ENCODE assay signal across 10 cellular contexts in the genomic region with DNA sequence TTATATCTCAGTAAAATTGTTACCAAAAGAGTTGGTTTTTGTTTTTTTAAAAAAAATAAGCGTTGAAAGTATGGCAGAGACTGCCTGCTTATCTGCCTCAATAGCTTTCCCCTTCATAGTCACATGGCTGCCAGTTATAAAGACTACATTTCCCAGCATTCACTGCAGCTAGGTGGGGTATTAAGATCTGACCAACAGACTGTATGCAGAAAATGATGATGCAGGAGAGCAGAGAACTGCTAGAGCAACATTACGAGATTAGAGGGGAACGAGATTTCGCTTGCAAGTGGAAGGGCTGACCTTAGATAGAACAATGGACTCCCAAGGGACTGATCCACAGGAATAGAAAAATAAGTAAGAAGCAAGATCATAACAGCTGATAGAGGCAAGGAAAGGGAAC. TPM values are rescaled to one million over a fixed set of nuclear protein-coding genes. Genes with fewer than 3 reads are reported as not detected.
DNase-seq lines count a peak whose midpoint lies in the region; ATAC-seq, FAIRE-seq and TF ChIP-seq lines count a peak whose summit lies in the region.
"Had no signal": no experiment of that assay in that cellular context is flagged by ENCODE, and none has a peak within 500 bp of the region (broad histone marks: within the 10 kb centered on the region; RNA-seq: fewer than 3 reads in every experiment).

No MANE protein-coding gene starts in this region.

- H3K4me2 ChIP-seq in DND-41 (ENCODE audit: insufficient read depth, low read length) (no peak overlapping the region), endothelial cell of umbilical vein (ENCODE audit: insufficient read depth, low read length) (peak overlapping the region; percentile 16)

- H3K9me3 ChIP-seq in DND-41 (ENCODE audit: insufficient read depth, low read length, severe bottlenecking) (no peaks in the 10 kb centered on the region), endothelial cell of umbilical vein (replicated peaks; ENCODE audit: control insufficient read depth, insufficient read depth, low read length) (no peaks in the 10 kb centered on the region)
- H3K9me3 ChIP-seq: tibial nerve had no signal

- FAIRE-seq in endothelial cell of umbilical vein (lab: Jason Lieb, UNC): peak; percentile 72

- H3K4me1 Mint-ChIP-seq in naive thymus-derived CD8-positive, alpha-beta T cell: peaks cover 31 to 84% (median 72%) of the 10 kb centered on the region in 4 donors

- H3K9me1 ChIP-seq in endothelial cell of umbilical vein (replicated peaks; ENCODE audit: control insufficient read depth, extremely low read depth, insufficient read depth, low read length): no peaks in the 10 kb centered on the region

- H3K79me2 ChIP-seq in DND-41 (ENCODE audit: insufficient read depth, low read length) (peaks cover 97% of the 10 kb centered on the region), endothelial cell of umbilical vein (ENCODE audit: control insufficient read depth, insufficient read depth, low read length) (peaks cover 96% of the 10 kb centered on the region)

- BruUV-seq in endothelial cell of umbilical vein (replicated peaks; lab: Mats Ljungman, UMichigan): no TSS peak

- no peaks in the 10 kb centered on the region for H3K4me1 ChIP-seq in DND-41 (ENCODE audit: insufficient read depth, low read length)
- peaks cover 7% of the 10 kb centered on the region for H3K4me1 ChIP-seq in endothelial cell of umbilical vein (ENCODE audit: control insufficient read depth, extremely low read depth, insufficient read depth, low read length)

- H3K27ac ChIP-seq in DND-41 (ENCODE audit: low read length) (no peak overlapping the region), endothelial cell of umbilical vein (ENCODE audit: insufficient read depth, low read depth, low read length) (no peak overlapping the region)

- H3K27ac Mint-ChIP-seq in naive thymus-derived CD8-positive, alpha-beta T cell: peak overlapping the region in 8 of 10 donors; percentile 3 to 89 (median 44)

- dilution Hi-C loops in endothelial cell of umbilical vein (cut with MboI; ENCODE audit: extremely low pct_ligation_motif_present, low sequenced_read_pairs): no loop called here

- H3K36me3 Mint-ChIP-seq in naive thymus-derived CD8-positive, alpha-beta T cell: peaks cover 0 to 67% (median 5%) of the 10 kb centered on the region in 3 donors

- H3K36me3 ChIP-seq in DND-41 (ENCODE audit: insufficient read depth, low read length) (peaks cover 64% of the 10 kb centered on the region), endothelial cell of umbilical vein (ENCODE audit: control insufficient read depth in 2 of 2, extremely low read depth in 1 of 2, insufficient read depth in 2 of 2, low read length in 2 of 2) (peaks cover 0 to 4% of the 10 kb centered on the region in 2 experiments)

- peak overlapping the region in 5 of 10 donors; percentile 2 to 37 (median 8) for H3K4me3 Mint-ChIP-seq in naive thymus-derived CD8-positive, alpha-beta T cell

- H3K4me3 ChIP-seq in DND-41 (ENCODE audit: low read depth in 1 of 2, low read length in 2 of 2): no peak overlapping the region
- H3K4me3 ChIP-seq in endothelial cell of umbilical vein (replicated peaks in 1 of 3; ENCODE audit: insufficient read depth in 1 of 3, low read depth in 1 of 3, low read length in 3 of 3): no peak overlapping the region
- H3K4me3 ChIP-seq: tibial nerve had no signal

- TF ChIP-seq POLR2A in endothelial cell of umbilical vein (IDR thresholded peaks at IDR 0.05; ENCODE audit: low read depth, low read length): no peak

- DNase-seq in DND-41: no peak
- peak; percentile 58 for DNase-seq in OCI-M1 (lab: John Stamatoyannopoulos, UW)
- peak; percentile 66 for DNase-seq in endothelial cell of umbilical vein (ENCODE audit: low read depth, low spot score)
- DNase-seq in naive thymus-derived CD8-positive, alpha-beta T cell: no peak
- no peak for DNase-seq in NCI-H1092 treated with DMSO at 0.1 percent for 48 hours (lab: John Stamatoyannopoulos, UW)
- no peak for DNase-seq in activated naive CD4-positive, alpha-beta T cell (lab: John Stamatoyannopoulos, UW)
- no peak for DNase-seq in NCI-H2029 treated with DMSO at 0.1 percent for 48 hours (lab: John Stamatoyannopoulos, UW)
- DNase-seq: NCI-H446 had no signal

- intact Hi-C loops in endothelial cell of umbilical vein (cut with micrococcal nuclease): no loop called here

- TF ChIP-seq CTCF in DND-41 (IDR thresholded peaks at IDR 0.05; ENCODE audit: borderline replicate concordance, extremely low read depth, low read length, poor library complexity, severe bottlenecking) (no peak), endothelial cell of umbilical vein (IDR thresholded peaks at IDR 0.05; ENCODE audit: extremely low read depth in 1 of 2, insufficient read depth in 1 of 2, low read depth in 1 of 2, low read length in 2 of 2) (no peak)

- peaks cover 88% of the 10 kb centered on the region for H4K20me1 ChIP-seq in DND-41 (ENCODE audit: insufficient read depth, low read length)
- peaks cover 16% of the 10 kb centered on the region for H4K20me1 ChIP-seq in endothelial cell of umbilical vein (replicated peaks; ENCODE audit: control insufficient read depth, extremely low read depth, insufficient read depth, low read length)

- H3K27me3 Mint-ChIP-seq in naive thymus-derived CD8-positive, alpha-beta T cell: no peaks in the 10 kb centered on the region

- H2AFZ ChIP-seq in DND-41 (ENCODE audit: low read depth, low read length) (no peak overlapping the region), endothelial cell of umbilical vein (ENCODE audit: low read depth, low read length) (no peak overlapping the region)

- no peaks in the 10 kb centered on the region for H3K9me3 Mint-ChIP-seq in naive thymus-derived CD8-positive, alpha-beta T cell

- H3K9ac ChIP-seq in DND-41 (ENCODE audit: low read depth, low read length) (no peak overlapping the region), endothelial cell of umbilical vein (replicated peaks; ENCODE audit: extremely low read depth, insufficient read depth, low read length) (no peak overlapping the region)

- no peaks in the 10 kb centered on the region for H3K27me3 ChIP-seq in DND-41 (ENCODE audit: insufficient read depth, low read length, poor library complexity)
- H3K27me3 ChIP-seq in endothelial cell of umbilical vein (ENCODE audit: control insufficient read depth in 2 of 2, insufficient read depth in 2 of 2, low read length in 2 of 2): no peaks in the 10 kb centered on the region
- H3K27me3 ChIP-seq: tibial nerve had no signal

- CTCF ChIA-PET in endothelial cell of umbilical vein (lab: Charles Lee): interaction anchor here (1.2 kb wide), 1 partner anchor 57 kb away, joined by 5 read pairs; no protein-coding TSS in a partner anchor

- peak; percentile 66; the same call in 2 of the 3 replicates for ATAC-seq in DND-41 (ENCODE audit: insufficient read depth, low read depth)
- ATAC-seq in naive thymus-derived CD8-positive, alpha-beta T cell: peak in 1 of 2 donors; percentile 49
- no peak for ATAC-seq in HG03175 (IDR thresholded peaks at IDR 0.05; ENCODE audit: unreplicated experiment)

- POLR2A ChIA-PET in endothelial cell of umbilical vein (lab: Charles Lee): interaction anchor here (1.1 kb wide), 1 partner anchor 14 kb away, joined by 5 read pairs; the partner anchor contains the start of gene RHOA
- POLR2A ChIA-PET in naive thymus-derived CD8-positive, alpha-beta T cell (lab: Charles Lee): no interaction called here

RNA-seq across cellular contexts. Expression of gene RHOA, which starts 14.3 kb away (rescaled TPM):
- total RNA-seq in endothelial cell of umbilical vein: 571 and 580 TPM in 2 replicates
- polyA plus RNA-seq in endothelial cell of umbilical vein: 312 and 450 TPM in 2 replicates
- polyA plus RNA-seq in endothelial cell of umbilical vein (2011; cell fraction: cytosol; rRNA removed): 473 and 475 TPM in 2 replicates
- polyA plus RNA-seq in endothelial cell of umbilical vein (2011; cell fraction: nucleus; rRNA removed): 203 and 216 TPM in 2 replicates
- 543 and 693 TPM in 2 replicates for polyA plus RNA-seq in endothelial cell of umbilical vein (2012)
- 565 and 590 TPM in 2 replicates for polyA minus RNA-seq in endothelial cell of umbilical vein
- 326 TPM for polyA minus RNA-seq in endothelial cell of umbilical vein (2011; cell fraction: cytosol; rRNA and poly(A)+ RNA removed)
- 104 and 106 TPM in 2 replicates for polyA minus RNA-seq in endothelial cell of umbilical vein (2011; cell fraction: nucleus; rRNA and poly(A)+ RNA removed)
- total RNA-seq in naive thymus-derived CD8-positive, alpha-beta T cell: 100 to 1,000 TPM; 235 to 254 TPM
- polyA plus RNA-seq in naive thymus-derived CD8-positive, alpha-beta T cell: 100 to 1,000 TPM; 478 to 683 (median 552) TPM

RNA-seq across cellular contexts. Expression of gene TCTA, which starts 14.8 kb away (rescaled TPM):
- 18.6 and 21.9 TPM in 2 replicates for total RNA-seq in endothelial cell of umbilical vein
- polyA plus RNA-seq in endothelial cell of umbilical vein: 31.3 and 32.3 TPM in 2 replicates
- 32.8 and 35.2 TPM in 2 replicates for polyA plus RNA-seq in endothelial cell of umbilical vein (2011; cell fraction: cytosol; rRNA removed)
- 10.4 and 11.6 TPM in 2 replicates for polyA plus RNA-seq in endothelial cell of umbilical vein (2011; cell fraction: nucleus; rRNA removed)
- polyA plus RNA-seq in endothelial cell of umbilical vein (2012): 17.8 and 19.4 TPM in 2 replicates
- polyA minus RNA-seq in endothelial cell of umbilical vein: 25.5 and 31.8 TPM in 2 replicates
- polyA minus RNA-seq in endothelial cell of umbilical vein (2011; cell fraction: cytosol; rRNA and poly(A)+ RNA removed): 20.3 TPM
- 11.0 and 11.2 TPM in 2 replicates for polyA minus RNA-seq in endothelial cell of umbilical vein (2011; cell fraction: nucleus; rRNA and poly(A)+ RNA removed)
- 10 to 100 TPM; 34.0 to 34.1 TPM for total RNA-seq in naive thymus-derived CD8-positive, alpha-beta T cell
- polyA plus RNA-seq in naive thymus-derived CD8-positive, alpha-beta T cell: 10 to 100 TPM; 37.6 to 48.8 (median 45.5) TPM

RNA-seq across cellular contexts. Expression of gene AMT, which starts 24.8 kb away (rescaled TPM):
- total RNA-seq in endothelial cell of umbilical vein: 3.3 and 4.4 TPM in 2 replicates
- polyA plus RNA-seq in endothelial cell of umbilical vein: 8.9 and 9.0 TPM in 2 replicates
- polyA plus RNA-seq in endothelial cell of umbilical vein (2011; cell fraction: cytosol; rRNA removed): 0.99 and 1.2 TPM in 2 replicates
- polyA plus RNA-seq in endothelial cell of umbilical vein (2011; cell fraction: nucleus; rRNA removed): 63.4 and 93.4 TPM in 2 replicates
- 1.4 TPM in 2 replicates for polyA plus RNA-seq in endothelial cell of umbilical vein (2012)
- polyA minus RNA-seq in endothelial cell of umbilical vein: 5.4 and 8.8 TPM in 2 replicates
- not detected for polyA minus RNA-seq in endothelial cell of umbilical vein (2011; cell fraction: cytosol; rRNA and poly(A)+ RNA removed)
- polyA minus RNA-seq in endothelial cell of umbilical vein (2011; cell fraction: nucleus; rRNA and poly(A)+ RNA removed): 3.3 and 6.5 TPM in 2 replicates
- total RNA-seq in naive thymus-derived CD8-positive, alpha-beta T cell: 1 to 10 TPM; 9.4 to 9.9 TPM
- 1 to 10 TPM; 1.6 to 3.1 (median 1.9) TPM for polyA plus RNA-seq in naive thymus-derived CD8-positive, alpha-beta T cell

RNA-seq across cellular contexts. Expression of gene NICN1, which starts 31.7 kb away (rescaled TPM):
- total RNA-seq in endothelial cell of umbilical vein: 13.3 and 15.0 TPM in 2 replicates
- polyA plus RNA-seq in endothelial cell of umbilical vein: 20.9 and 26.7 TPM in 2 replicates
- polyA plus RNA-seq in endothelial cell of umbilical vein (2011; cell fraction: cytosol; rRNA removed): 9.2 and 11.5 TPM in 2 replicates
- polyA plus RNA-seq in endothelial cell of umbilical vein (2011; cell fraction: nucleus; rRNA removed): 154 and 246 TPM in 2 replicates
- polyA plus RNA-seq in endothelial cell of umbilical vein (2012): 10.8 and 11.6 TPM in 2 replicates
- polyA minus RNA-seq in endothelial cell of umbilical vein: 21.0 and 31.7 TPM in 2 replicates
- polyA minus RNA-seq in endothelial cell of umbilical vein (2011; cell fraction: cytosol; rRNA and poly(A)+ RNA removed): 9.4 TPM
- 15.8 and 23.7 TPM in 2 replicates for polyA minus RNA-seq in endothelial cell of umbilical vein (2011; cell fraction: nucleus; rRNA and poly(A)+ RNA removed)
- total RNA-seq in naive thymus-derived CD8-positive, alpha-beta T cell: 10 to 100 TPM; 21.6 to 23.0 TPM
- polyA plus RNA-seq in naive thymus-derived CD8-positive, alpha-beta T cell: 1 to 10 TPM; 7.4 to 9.7 (median 8.2) TPM

RNA-seq across cellular contexts. Expression of gene GPX1, which starts 39.3 kb away (rescaled TPM):
- 427 and 461 TPM in 2 replicates for total RNA-seq in endothelial cell of umbilical vein
- 1,348 and 1,830 TPM in 2 replicates for polyA plus RNA-seq in endothelial cell of umbilical vein
- 698 and 894 TPM in 2 replicates for polyA plus RNA-seq in endothelial cell of umbilical vein (2011; cell fraction: cytosol; rRNA removed)
- 215 and 276 TPM in 2 replicates for polyA plus RNA-seq in endothelial cell of umbilical vein (2011; cell fraction: nucleus; rRNA removed)
- polyA plus RNA-seq in endothelial cell of umbilical vein (2012): 423 and 506 TPM in 2 replicates
- polyA minus RNA-seq in endothelial cell of umbilical vein: 213 and 248 TPM in 2 replicates
- 212 TPM for polyA minus RNA-seq in endothelial cell of umbilical vein (2011; cell fraction: cytosol; rRNA and poly(A)+ RNA removed)
- polyA minus RNA-seq in endothelial cell of umbilical vein (2011; cell fraction: nucleus; rRNA and poly(A)+ RNA removed): 57.6 and 113 TPM in 2 replicates
- 10 to 100 TPM; 73.6 to 83.7 TPM for total RNA-seq in naive thymus-derived CD8-positive, alpha-beta T cell
- polyA plus RNA-seq in naive thymus-derived CD8-positive, alpha-beta T cell: 100 to 1,000 TPM; 149 to 249 (median 224) TPM

Comparison
In these comparisons a context has a peak if more than half of its experiments do, and no peak if none do; other contexts are left out.
1. DNase-seq: peak in OCI-M1 (single experiment) and endothelial cell of umbilical vein (single experiment); none in DND-41 (single experiment), naive thymus-derived CD8-positive, alpha-beta T cell (0 of 10), NCI-H1092 treated with DMSO at 0.1 percent for 48 hours (single experiment), activated naive CD4-positive, alpha-beta T cell (0 of 4) and NCI-H2029 treated with DMSO at 0.1 percent for 48 hours (single experiment).